Comparison of ENCODE assay signal across 15 cellular contexts in genomic region chr2:51013870-51014526, GRCh38. TPM values are rescaled to one million over a fixed set of nuclear protein-coding genes. Genes with fewer than 3 reads are reported as not detected.
DNase-seq lines count a peak whose midpoint lies in the region; ATAC-seq and TF ChIP-seq lines count a peak whose summit lies in the region.
"Had no signal": no experiment of that assay in that cellular context is flagged by ENCODE, and none has a peak within 500 bp of the region (broad histone marks: within the 10 kb centered on the region; RNA-seq: fewer than 3 reads in every experiment).

No MANE protein-coding gene starts in this region.

- TF ChIP-seq CTCF in 22Rv1 (IDR thresholded peaks at IDR 0.05) (no peak), IMR-90 (conservative IDR thresholded peaks at IDR 0.05; ENCODE audit: low read depth, low read length) (no peak), dorsolateral prefrontal cortex (IDR thresholded peaks at IDR 0.05 in 54 of 56, conservative IDR thresholded peaks at IDR 0.05 in 2 of 56; ENCODE audit: low read depth in 1 of 56, partially characterized antibody in 56 of 56) (no peak), GM10266 (IDR thresholded peaks at IDR 0.05; ENCODE audit: control insufficient read depth, insufficient read depth, low read depth, missing control alignments) (no peak)

- DNase-seq in IMR-90, result peak; percentile 7
- DNase-seq in NCI-H748 treated with DMSO at 0.1 percent for 48 hours (lab: John Stamatoyannopoulos, UW), result peak; percentile 27
- no peak for DNase-seq in dorsolateral prefrontal cortex
- no peak for DNase-seq in GM19240 (ENCODE audit: insufficient read length, low spot score)
- DNase-seq in GM10266 (ENCODE audit: extremely low spot score), result no peak
- no peak for DNase-seq in activated CD4-positive, alpha-beta T cell treated with anti-CD3 and anti-CD28 coated beads for 48 hours
- DNase-seq: activated CD4-positive, alpha-beta memory T cell treated with anti-CD3 and anti-CD28 coated beads for 36 hours; CD8-positive, alpha-beta T cell; effector memory CD8-positive, alpha-beta T cell; pancreas; SW 1271 had no signal

- no peak overlapping the region for H2BK5ac ChIP-seq in IMR-90 (ENCODE audit: low read depth, low read length, poor library complexity, severe bottlenecking)

- no peak overlapping the region for H2AFZ ChIP-seq in IMR-90 (replicated peaks; ENCODE audit: low read length, poor library complexity)

- no peak overlapping the region for H2BK120ac ChIP-seq in IMR-90 (ENCODE audit: low read depth, low read length)

- POLR2A ChIA-PET in IMR-90 (lab: Charles Lee; ENCODE audit: unreplicated experiment), result no interaction called here

- H2BK20ac ChIP-seq in IMR-90 (ENCODE audit: low read depth, low read length), result no peak overlapping the region

- dilution Hi-C loops in IMR-90 (cut with HindIII; ENCODE audit: low sequenced_read_pairs, unreplicated experiment), result no loop called here

- intact Hi-C loops in IMR-90 (cut with micrococcal nuclease) (no loop called here), dorsolateral prefrontal cortex (cut with DNase I) (no loop called here)

- H3K4me3 ChIP-seq in IMR-90 (ENCODE audit: insufficient read depth, low read depth, low read length) (no peak overlapping the region), dorsolateral prefrontal cortex (no peak overlapping the region)
- H3K4me3 ChIP-seq: pancreas had no signal

- peak overlapping the region; percentile 80 for H3K27ac ChIP-seq in 22Rv1
- no peak overlapping the region for H3K27ac ChIP-seq in IMR-90 (ENCODE audit: insufficient read depth, low read length)
- peak overlapping the region in 37 of 59 donors; percentile 1 to 79 (median 37) for H3K27ac ChIP-seq in dorsolateral prefrontal cortex

- H3K14ac ChIP-seq in IMR-90 (replicated peaks; ENCODE audit: low read depth, low read length), result no peak overlapping the region

- H2AK9ac ChIP-seq in IMR-90 (replicated peaks; ENCODE audit: low read depth, low read length, poor library complexity), result no peak overlapping the region

- no peak overlapping the region for H3K4me2 ChIP-seq in IMR-90 (ENCODE audit: low read depth, low read length)

- TF ChIP-seq RAD21 in IMR-90 (IDR thresholded peaks at IDR 0.05; ENCODE audit: low read length), result no peak

- no CpG with 5 or more reads among the region's 2 CpGs for WGBS in IMR-90 (ENCODE audit: extremely low coverage in 2 of 2, insufficient read length in 1 of 2), 2 experiments

- no peak overlapping the region for H4K91ac ChIP-seq in IMR-90 (ENCODE audit: insufficient read depth, low read depth, low read length)

- CTCF ChIA-PET in IMR-90 (lab: Yijun Ruan, JAX), result no interaction called here

- no peaks in the 10 kb centered on the region for H4K20me1 ChIP-seq in IMR-90 (ENCODE audit: insufficient read depth, low read length)

- H2BK15ac ChIP-seq in IMR-90 (ENCODE audit: low read depth, low read length), result no peak overlapping the region

- H4K5ac ChIP-seq in IMR-90 (ENCODE audit: low read depth, low read length), result no peak overlapping the region; the same call in 1 of the 2 replicates

- BruUV-seq in IMR-90 (replicated peaks; lab: Mats Ljungman, UMichigan), result no TSS peak

- H3K56ac ChIP-seq in IMR-90 (ENCODE audit: extremely low read depth, insufficient read depth, low read length), result no peak overlapping the region

- no peaks in the 10 kb centered on the region for H3K27me3 ChIP-seq in IMR-90 (ENCODE audit: control insufficient read depth, insufficient read depth, low read length)
- H3K27me3 ChIP-seq in dorsolateral prefrontal cortex, result peaks cover 0 to 26% (median 0%) of the 10 kb centered on the region in 45 donors
- H3K27me3 ChIP-seq: pancreas had no signal

- H3K18ac ChIP-seq in IMR-90 (ENCODE audit: low read depth, low read length), result no peak overlapping the region

- no peak for TF ChIP-seq POLR2A in IMR-90 (IDR thresholded peaks at IDR 0.05; ENCODE audit: low read depth, low read length)

- no peak overlapping the region for H4K8ac ChIP-seq in IMR-90 (ENCODE audit: low read depth in 2 of 2, low read length in 2 of 2)

- H3K9me1 ChIP-seq in IMR-90 (ENCODE audit: insufficient read depth, low read length), result peaks cover 3% of the 10 kb centered on the region; the same call in 1 of the 2 replicates

- in situ Hi-C loops in IMR-90 (cut with MboI; ENCODE audit: low sequenced_read_pairs), result no loop called here

- H3K79me1 ChIP-seq in IMR-90 (ENCODE audit: low read depth in 1 of 2, low read length in 2 of 2), result no peaks in the 10 kb centered on the region

- H3K36me3 ChIP-seq in IMR-90 (ENCODE audit: control insufficient read depth, insufficient read depth, low read length), result no peaks in the 10 kb centered on the region
- H3K36me3 ChIP-seq: pancreas had no signal

- peaks cover 2% of the 10 kb centered on the region; the same call in 1 of the 2 replicates for H3K4me1 ChIP-seq in IMR-90 (ENCODE audit: control insufficient read depth, insufficient read depth, low read length)

- no peak overlapping the region for H2AK5ac ChIP-seq in IMR-90 (ENCODE audit: low read depth, low read length)

- no peak overlapping the region for H3K4ac ChIP-seq in IMR-90 (ENCODE audit: low read depth, low read length)

- no peak overlapping the region for H3K23ac ChIP-seq in IMR-90 (ENCODE audit: low read depth, low read length)

- no peaks in the 10 kb centered on the region for H3K9me3 ChIP-seq in IMR-90 (ENCODE audit: control insufficient read depth, insufficient read depth, low read length)
- H3K9me3 ChIP-seq: pancreas had no signal

- ATAC-seq in IMR-90 (ENCODE audit: low read depth) (no peak; the same call in 1 of the 2 replicates), HG03175 (IDR thresholded peaks at IDR 0.05; ENCODE audit: unreplicated experiment) (no peak)
- ATAC-seq: CD8-positive, alpha-beta T cell; effector memory CD8-positive, alpha-beta T cell had no signal

- H3K9ac ChIP-seq in IMR-90 (ENCODE audit: low read depth, low read length), result no peak overlapping the region

TF ChIP-seq in IMR-90, 13 proteins besides CTCF, POLR2A, EP300 and RAD21:
- no peak for TF ChIP-seq MAZ (IDR thresholded peaks at IDR 0.05; ENCODE audit: borderline replicate concordance, low read depth, low read length)
- TF ChIP-seq BHLHE40 (IDR thresholded peaks at IDR 0.05; ENCODE audit: low read depth, low read length), result no peak
- TF ChIP-seq NFE2L2 (IDR thresholded peaks at IDR 0.05; ENCODE audit: low read depth, low read length), result no peak
TF ChIP-seq in IMR-90: peak in this region for 0.

RNA-seq across cellular contexts. Expression of gene NRXN1, which starts 17.9 kb away (rescaled TPM):
- total RNA-seq in IMR-90 (2012; rRNA removed) (under 0.01 and 0.18 TPM in 2 replicates), dorsolateral prefrontal cortex (100 to 1,000 TPM; 168 to 590 (median 437) TPM)
- 0.17 and 0.30 TPM in 2 replicates for polyA plus RNA-seq in IMR-90 (2012; rRNA removed)
- 0.01 and 0.04 TPM in 2 replicates for polyA plus RNA-seq in IMR-90 (2012; cell fraction: cytosol; rRNA removed)
- polyA plus RNA-seq in IMR-90 (2012; cell fraction: nucleus; rRNA removed; ENCODE audit: low replicate concordance), result 0.05 and 0.22 TPM in 2 replicates
- total RNA-seq: activated CD4-positive, alpha-beta memory T cell treated with anti-CD3 and anti-CD28 coated beads for 36 hours; activated T-helper 1 cell treated with anti-CD3 and anti-CD28 coated beads, Interleukin-12 subunit alpha, Interleukin-12 subunit beta, Interleukin-2, Interleukin-4 antibody, amounts not matched to agents 30 ng/mL and 10 ng/mL and 1 ng/mL, durations not matched to agents 14 hours and 24 hours and 36 hours; CD8-positive, alpha-beta T cell; G401 had no signal

Comparison
In these comparisons a context has a peak if more than half of its experiments do, and no peak if none do; other contexts are left out.
1. DNase-seq: peak in IMR-90 (single experiment) and NCI-H748 treated with DMSO at 0.1 percent for 48 hours (single experiment); none in dorsolateral prefrontal cortex (0 of 10), GM19240 (single experiment), GM10266 (single experiment) and activated CD4-positive, alpha-beta T cell treated with anti-CD3 and anti-CD28 coated beads for 48 hours (single experiment).
2. RNA of gene NRXN1, which starts 17.9 kb away (total RNA-seq): 168 to 590 TPM in dorsolateral prefrontal cortex; under 0.01 to 0.18 TPM in IMR-90; every median in the first group is over 100 times any median in the second.